ENCODE assay signal across 8 cellular contexts in the genomic region with DNA sequence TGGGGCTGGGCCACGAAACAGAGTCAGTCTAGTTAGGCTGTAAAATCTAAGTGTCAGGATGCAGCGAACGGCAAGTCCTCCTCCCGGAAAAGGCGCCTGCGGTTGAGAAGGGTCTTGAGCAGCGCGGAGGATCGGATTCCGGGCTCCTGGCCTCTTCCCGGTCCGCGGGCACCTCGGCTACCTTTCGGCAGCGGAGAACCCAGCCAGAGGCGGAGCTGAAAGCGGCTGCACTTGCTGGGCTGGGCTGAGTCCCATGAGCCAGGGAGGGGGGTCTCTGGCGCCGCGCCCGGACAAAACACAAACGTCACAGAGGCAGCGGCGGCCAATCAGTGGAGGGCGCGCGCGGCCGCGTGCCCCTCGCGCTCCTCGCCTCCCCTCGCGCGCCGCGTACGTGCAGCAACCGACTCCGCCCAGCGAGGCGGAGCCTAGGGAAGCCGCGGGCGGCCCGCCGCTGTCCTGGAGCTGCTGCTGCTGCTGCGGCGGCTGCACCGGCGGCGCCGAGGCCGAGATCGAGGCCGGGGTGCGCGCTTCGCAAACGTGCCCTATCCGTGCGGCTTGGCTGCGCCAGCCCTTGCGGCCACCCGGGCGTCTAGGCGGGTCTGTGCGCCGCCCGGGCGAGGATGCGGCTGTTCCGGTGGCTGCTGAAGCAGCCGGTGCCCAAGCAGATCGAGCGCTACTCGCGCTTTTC. TPM values are rescaled to one million over a fixed set of nuclear protein-coding genes. Genes with fewer than 3 reads are reported as not detected.
A peak's percentile ranks its signal among the peaks of the same experiment; 100 is the strongest.
DNase-seq lines count a peak whose midpoint lies in the region; TF ChIP-seq lines count a peak whose summit lies in the region.

Gene PDK3, plus strand, starts transcription at position 451 of the 688 bp plus-strand sequence. Its CDS starts 170 bp downstream, at position 621.

- H2BK5ac ChIP-seq in H9 (ENCODE audit: insufficient read length, low read length) = no peak within 1 kb of the TSS

- H3K9me3 ChIP-seq in H9 (ENCODE audit: control insufficient read depth, low read depth, low read length) (no peaks in the 10 kb centered on the region), stomach (no peaks in the 10 kb centered on the region)

- peak within 1 kb of the TSS; percentile 83 for H3K18ac ChIP-seq in H9 (ENCODE audit: insufficient read length, low read depth, low read length)

- H3K23me2 ChIP-seq in H9 (ENCODE audit: insufficient read length, low read depth, low read length, poor library complexity, severe bottlenecking) = peaks cover 15% of the 10 kb centered on the region

- H3K23ac ChIP-seq in H9 (ENCODE audit: insufficient read length, low read depth, low read length) = no peak within 1 kb of the TSS

- H3K4me1 Mint-ChIP-seq in H9 (peaks cover 26 to 32% of the 10 kb centered on the region in 2 experiments), neural crest cell (peaks cover 19% of the 10 kb centered on the region)

- H3K79me1 ChIP-seq in H9 (ENCODE audit: insufficient read depth, low read depth, low read length, poor library complexity, severe bottlenecking) = no peaks in the 10 kb centered on the region

- peak within 1 kb of the TSS; percentile 59 to 68 (median 63) for H3K4me3 ChIP-seq in stomach

- no peak within 1 kb of the TSS for H4K91ac ChIP-seq in H9 (ENCODE audit: insufficient read length, low read depth, low read length)

- H4K8ac ChIP-seq in H9 (replicated peaks; ENCODE audit: insufficient read length, low read depth, low read length) = no peak within 1 kb of the TSS

- no peak within 1 kb of the TSS; the same call in 1 of the 2 replicates for H3K4ac ChIP-seq in H9 (ENCODE audit: low read depth, low read length)

- peak within 1 kb of the TSS; percentile 89 for H3K4me2 ChIP-seq in H9 (ENCODE audit: insufficient read depth, insufficient read length, low read length)

- intact Hi-C loops in stomach (cut with DNase I; ENCODE audit: low total_unique reads) = no loop called here

- H2AK5ac ChIP-seq in H9 (ENCODE audit: insufficient read length, low read length) = no peak within 1 kb of the TSS

- no peak for TF ChIP-seq EP300 in stomach (IDR thresholded peaks at IDR 0.05)

- H3K4me3 Mint-ChIP-seq in H9 (peak within 1 kb of the TSS; percentile 81 to 89), neural crest cell (peak within 1 kb of the TSS; percentile 93)

- H3K27ac ChIP-seq in H9 (ENCODE audit: insufficient read length, low read depth, low read length) (peak within 1 kb of the TSS; percentile 43), stomach (peak within 1 kb of the TSS; percentile 69 to 88 (median 81))

- no peaks in the 10 kb centered on the region for H4K20me1 ChIP-seq in H9 (ENCODE audit: control insufficient read depth, insufficient read depth, insufficient read length)

- no peak within 1 kb of the TSS for H2BK15ac ChIP-seq in H9 (ENCODE audit: low read depth, low read length)

- H3K4me1 ChIP-seq in H9 (ENCODE audit: insufficient read depth, low read length) = peaks cover 4% of the 10 kb centered on the region; the same call in 1 of the 2 replicates
- peaks cover 0 to 4% (median 0%) of the 10 kb centered on the region in 4 donors for H3K4me1 ChIP-seq in stomach

- H3K27ac Mint-ChIP-seq in H9 (peak within 1 kb of the TSS; percentile 89 to 96 (median 93); a peak in 6 of 7 replicates), neural crest cell (ENCODE audit: unreplicated experiment) (peak within 1 kb of the TSS; percentile 95)

- peaks cover 2% of the 10 kb centered on the region for H3K27me3 Mint-ChIP-seq in H9 (ENCODE audit: low read depth)
- peaks cover 4% of the 10 kb centered on the region for H3K27me3 Mint-ChIP-seq in neural crest cell (ENCODE audit: low read depth)

- H3K56ac ChIP-seq in H9 (ENCODE audit: insufficient read length, low read depth, low read length) = no peak within 1 kb of the TSS

- no peak for TF ChIP-seq CTCF in H9 (conservative IDR thresholded peaks at IDR 0.05)
- TF ChIP-seq CTCF in neural crest cell (conservative IDR thresholded peaks at IDR 0.05) = no peak
- TF ChIP-seq CTCF in stomach (IDR thresholded peaks at IDR 0.05) = no peak

- no peak within 1 kb of the TSS for H2BK20ac ChIP-seq in H9 (ENCODE audit: low read depth, low read length, poor library complexity, severe bottlenecking)

- H3K36me3 Mint-ChIP-seq in H9 (ENCODE audit: insufficient read depth in 1 of 3, low read depth in 3 of 3) (peaks cover 0 to 4% (median 0%) of the 10 kb centered on the region in 3 experiments; a peak in 1 of 7 replicates), neural crest cell (ENCODE audit: low read depth) (no peaks in the 10 kb centered on the region)

- no peaks in the 10 kb centered on the region for H3K36me3 ChIP-seq in stomach

- peak within 1 kb of the TSS; percentile 80 for H3K9ac ChIP-seq in H9 (ENCODE audit: extremely low read depth, insufficient read length, low read length)

- no peak within 1 kb of the TSS for H2BK120ac ChIP-seq in H9 (ENCODE audit: low read depth, low read length, poor library complexity, severe bottlenecking)

- DNase-seq in ELR (ENCODE audit: low read depth) = peak; percentile 80
- DNase-seq in H9 = peak; percentile 97
- DNase-seq in M059J (ENCODE audit: low read depth) = peak; percentile 87
- DNase-seq in SHP77 (lab: John Stamatoyannopoulos, UW) = peak; percentile 72 to 79
- DNase-seq in activated effector memory CD4-positive, alpha-beta T cell treated with Interleukin-2 at 50 U/mL for 16 hours = peak; percentile 84
- DNase-seq in fibroblast of the conjunctiva (ENCODE audit: low read depth) = peak; percentile 58
- DNase-seq in neural crest cell (ENCODE audit: low read depth, low spot score) = peak; percentile 89
- DNase-seq in stomach = peak; percentile 91

- H3K27me3 ChIP-seq in H9 (ENCODE audit: insufficient read depth, low read length) (no peaks in the 10 kb centered on the region), stomach (peaks cover 0 to 3% (median 0%) of the 10 kb centered on the region in 3 donors)

- no peak within 1 kb of the TSS for H4K5ac ChIP-seq in H9 (ENCODE audit: insufficient read length, low read depth, low read length)

- peak within 1 kb of the TSS; percentile 85 for H3K14ac ChIP-seq in H9 (ENCODE audit: insufficient read depth, low read length)

- no peak within 1 kb of the TSS for H3T11ph ChIP-seq in H9 (ENCODE audit: low read length)

- H3K9me3 Mint-ChIP-seq in H9 (no peaks in the 10 kb centered on the region), neural crest cell (no peaks in the 10 kb centered on the region)

- H2AFZ ChIP-seq in H9 (ENCODE audit: low read length) = no peak within 1 kb of the TSS

- peak in 1 of 4 donors; percentile 12 for TF ChIP-seq POLR2A in stomach (IDR thresholded peaks at IDR 0.05)

- whole genome bisulfite sequencing in H9 (ENCODE audit: extremely low coverage, insufficient read length, low lambda C conversion rate) = no CpG with 5 or more reads among the region's 80 CpGs
- 0 to 42% (median 7%) methylated on average over 7 to 74 of the region's 80 CpGs for WGBS in stomach, 5 donors

- no peak within 1 kb of the TSS for H2BK12ac ChIP-seq in H9 (ENCODE audit: insufficient read length, low read depth, low read length)

- H3K79me2 ChIP-seq in H9 (ENCODE audit: insufficient read depth, low read length) = no peaks in the 10 kb centered on the region

RNA-seq across cellular contexts. Expression of gene PDK3, which starts in this region (rescaled TPM):
- total RNA-seq in H9 (2021) (43.8 and 47.3 TPM in 2 replicates), neural crest cell (21.1 and 22.0 TPM in 2 replicates), stomach (10 to 100 TPM in 3 of 5 donors, 1 to 10 TPM in 1, under 1 TPM in 1; 0.29 to 81.1 (median 22.0) TPM)
- 15.3 and 18.5 TPM in 2 replicates for total RNA-seq in M059J (2014; rRNA removed; shearing (Covaris generic))
- polyA plus RNA-seq in stomach = 1 to 10 TPM; 2.0 to 3.2 (median 2.3) TPM

Comparison
In these comparisons a context has a peak if more than half of its experiments do, and no peak if none do; other contexts are left out.
1. Peak in every context shown above with its lines: DNase-seq, H3K4me3 ChIP-seq and H3K27ac ChIP-seq.